Comparison of ENCODE assay signal across 9 cellular contexts in genomic region chr4:27692098-27692679, GRCh38.
DNase-seq lines count a peak whose midpoint lies in the region; ATAC-seq and TF ChIP-seq lines count a peak whose summit lies in the region.
"Had no signal": no experiment of that assay in that cellular context is flagged by ENCODE, and none has a peak within 500 bp of the region (broad histone marks: within the 10 kb centered on the region; RNA-seq: fewer than 3 reads in every experiment).

No MANE protein-coding gene starts in this region.

- peak; percentile 74 for ATAC-seq in GM19043 (IDR thresholded peaks at IDR 0.05; ENCODE audit: low read depth, unreplicated experiment)
- ATAC-seq in HG03159 (IDR thresholded peaks at IDR 0.05; ENCODE audit: unreplicated experiment) = peak; percentile 93
- ATAC-seq in esophagus mucosa = peak; percentile 28
- ATAC-seq in CD4-positive, alpha-beta T cell (ENCODE audit: poor library complexity) = no peak

- H3K27ac Mint-ChIP-seq in type B pancreatic cell = no peak overlapping the region
- H3K27ac Mint-ChIP-seq in CD4-positive, alpha-beta T cell = no peak overlapping the region

- H3K27me3 Mint-ChIP-seq in type B pancreatic cell = peaks cover 20% of the 10 kb centered on the region
- H3K27me3 Mint-ChIP-seq in CD4-positive, alpha-beta T cell = no peaks in the 10 kb centered on the region

- DNase-seq in D341Med (ENCODE audit: low spot score) = peak; percentile 55
- peak; percentile 0 to 51 for DNase-seq in NOMO-1 (lab: John Stamatoyannopoulos, UW; ENCODE audit: unreplicated experiment in 2 of 2)
- DNase-seq in type B pancreatic cell (ENCODE audit: extremely low spot score, unreplicated experiment) = no peak
- DNase-seq in ureter (ENCODE audit: low spot score) = no peak
- no peak for DNase-seq in CD4-positive, alpha-beta T cell

- no peaks in the 10 kb centered on the region for H3K36me3 Mint-ChIP-seq in type B pancreatic cell
- H3K36me3 Mint-ChIP-seq in CD4-positive, alpha-beta T cell (ENCODE audit: low read depth) = no peaks in the 10 kb centered on the region

- H3K27me3 ChIP-seq in CD4-positive, alpha-beta T cell (ENCODE audit: control insufficient read depth, insufficient read depth, low read length) = no peaks in the 10 kb centered on the region

- no peak overlapping the region for H3K4me3 Mint-ChIP-seq in type B pancreatic cell
- no peak overlapping the region for H3K4me3 Mint-ChIP-seq in CD4-positive, alpha-beta T cell

- H3K9me3 Mint-ChIP-seq in type B pancreatic cell = no peaks in the 10 kb centered on the region
- peaks cover 11% of the 10 kb centered on the region for H3K9me3 Mint-ChIP-seq in CD4-positive, alpha-beta T cell

- H3K27ac ChIP-seq in CD4-positive, alpha-beta T cell (ENCODE audit: low read depth, low read length) = no peak overlapping the region
- H3K27ac ChIP-seq: SK-N-MC had no signal

- CTCF ChIA-PET in CD4-positive, alpha-beta T cell (lab: Charles Lee) = no interaction called here

- peak; percentile 71 for TF ChIP-seq CTCF in type B pancreatic cell (conservative IDR thresholded peaks at IDR 0.05)
- TF ChIP-seq CTCF in CD4-positive, alpha-beta T cell (IDR thresholded peaks at IDR 0.05) = no peak

- intact Hi-C loops in CD4-positive, alpha-beta T cell (cut with DNase I, micrococcal nuclease) = no loop called here

- H3K4me1 Mint-ChIP-seq in type B pancreatic cell (ENCODE audit: unreplicated experiment) = peaks cover 4% of the 10 kb centered on the region
- no peaks in the 10 kb centered on the region for H3K4me1 Mint-ChIP-seq in CD4-positive, alpha-beta T cell (ENCODE audit: low read depth)

- POLR2A ChIA-PET in CD4-positive, alpha-beta T cell (lab: Charles Lee) = no interaction called here

- no peaks in the 10 kb centered on the region for H3K9me3 ChIP-seq in CD4-positive, alpha-beta T cell (ENCODE audit: control insufficient read depth, low read length)

Comparison
In these comparisons a context has a peak if more than half of its experiments do, and no peak if none do; other contexts are left out.
1. DNase-seq: peak in D341Med (single experiment) and NOMO-1 (2 of 2); none in type B pancreatic cell (single experiment), ureter (single experiment) and CD4-positive, alpha-beta T cell (0 of 10).